ENCODE assay signal across 8 cellular contexts in genomic region chr12:1661553-1662335, GRCh38. TPM values are rescaled to one million over a fixed set of nuclear protein-coding genes. Genes with fewer than 3 reads are reported as not detected.
DNase-seq lines count a peak whose midpoint lies in the region; ATAC-seq and TF ChIP-seq lines count a peak whose summit lies in the region.

No MANE protein-coding gene starts in this region.

- no peaks in the 10 kb centered on the region for H3K36me3 Mint-ChIP-seq in chondrocyte (ENCODE audit: low read depth)

- DNase-seq in NCI-H345 treated with DMSO at 0.1 percent for 48 hours (lab: John Stamatoyannopoulos, UW; ENCODE audit: unreplicated experiment) (peak; percentile 35), chondrocyte (ENCODE audit: low spot score) (peak; percentile 96)
- peak; percentile 63 to 72 for DNase-seq in activated CD4-positive, alpha-beta T cell treated with anti-CD3 and anti-CD28 coated beads for 24 hours (ENCODE audit: low read depth in 2 of 2)
- DNase-seq in stimulated activated CD4-positive, alpha-beta T cell treated with anti-CD3 and anti-CD28 coated beads, Interleukin-15, amount 100 ng/mL, for 48 hours (ENCODE audit: low read depth in 2 of 2) = peak; percentile 75 to 79

- H3K27ac Mint-ChIP-seq in chondrocyte (ENCODE audit: unreplicated experiment) = peak overlapping the region; percentile 57

- peak overlapping the region; percentile 72 for H3K4me3 Mint-ChIP-seq in chondrocyte (ENCODE audit: unreplicated experiment)

- ATAC-seq in GM18502 (IDR thresholded peaks at IDR 0.05; ENCODE audit: poor library complexity, unreplicated experiment) = peak; percentile 69
- ATAC-seq in HG03196 (IDR thresholded peaks at IDR 0.05; ENCODE audit: unreplicated experiment) = peak; percentile 74
- no peak for ATAC-seq in HG02623 (IDR thresholded peaks at IDR 0.05; ENCODE audit: unreplicated experiment)

- H3K27me3 ChIP-seq in layer of hippocampus (ENCODE audit: control insufficient read depth, insufficient read depth, low read length) = no peaks in the 10 kb centered on the region

- H3K4me1 Mint-ChIP-seq in chondrocyte (ENCODE audit: low read depth) = peaks cover 20% of the 10 kb centered on the region

- no peaks in the 10 kb centered on the region for H3K27me3 Mint-ChIP-seq in chondrocyte (ENCODE audit: low read depth)

- H3K27ac ChIP-seq in layer of hippocampus (ENCODE audit: low read depth, low read length) = peak overlapping the region; percentile 98

- TF ChIP-seq CTCF in chondrocyte (IDR thresholded peaks at IDR 0.05) = no peak

- H3K9me3 Mint-ChIP-seq in chondrocyte (ENCODE audit: low read depth) = no peaks in the 10 kb centered on the region

RNA-seq across cellular contexts. Expression of gene ADIPOR2, which starts 29.1 kb away (rescaled TPM):
- 35.6 to 41.4 TPM (median 37.2 TPM) in 3 replicates for total RNA-seq in chondrocyte

RNA-seq across cellular contexts. Expression of gene WNT5B, which starts 32.7 kb away (rescaled TPM):
- total RNA-seq in chondrocyte = 68.0 to 160 TPM (median 74.4 TPM) in 3 replicates

Comparison
In these comparisons a context has a peak if more than half of its experiments do, and no peak if none do; other contexts are left out.
1. DNase-seq: peak in every context shown above with its lines; median percentile 96 in chondrocyte; 77 in stimulated activated CD4-positive, alpha-beta T cell treated with anti-CD3 and anti-CD28 coated beads, Interleukin-15, amount 100 ng/mL, for 48 hours; 68 in activated CD4-positive, alpha-beta T cell treated with anti-CD3 and anti-CD28 coated beads for 24 hours; 35 in NCI-H345 treated with DMSO at 0.1 percent for 48 hours.